Comparison of ENCODE assay signal across 12 cellular contexts in the genomic region with DNA sequence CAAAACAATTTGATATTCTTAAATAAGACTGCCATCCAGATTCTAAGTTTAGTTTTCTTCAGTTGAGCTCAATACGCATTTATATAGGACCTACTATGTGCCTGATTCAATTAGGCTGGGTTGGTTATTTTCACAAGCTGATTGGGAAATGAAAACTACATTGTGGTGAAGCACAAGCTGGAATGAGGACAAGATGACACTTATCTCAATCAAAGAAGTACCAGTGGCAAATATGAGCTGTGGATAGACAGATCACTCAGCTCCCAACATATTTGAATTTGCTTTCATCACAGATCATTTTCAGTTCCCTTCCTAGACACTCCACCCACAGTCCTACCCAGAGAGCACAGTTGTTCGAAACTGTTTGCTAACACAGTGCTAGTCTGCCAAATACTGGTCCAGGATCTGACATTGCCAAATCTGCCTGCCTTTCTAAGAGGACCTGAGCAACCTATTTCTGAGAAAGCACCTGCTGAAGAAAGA.
DNase-seq lines count a peak whose midpoint lies in the region; ATAC-seq and TF ChIP-seq lines count a peak whose summit lies in the region.
"Had no signal": no experiment of that assay in that cellular context is flagged by ENCODE, and none has a peak within 500 bp of the region (broad histone marks: within the 10 kb centered on the region; RNA-seq: fewer than 3 reads in every experiment).

No MANE protein-coding gene starts in this region.

- TF ChIP-seq POLR2A in upper lobe of left lung (IDR thresholded peaks at IDR 0.05): no peak

- TF ChIP-seq CTCF in fibroblast of the aortic adventitia (IDR thresholded peaks at IDR 0.05; ENCODE audit: insufficient read depth, low read length) (no peak), upper lobe of left lung (IDR thresholded peaks at IDR 0.05) (no peak)

- H3K27me3 ChIP-seq in upper lobe of left lung: no peaks in the 10 kb centered on the region

- ATAC-seq in GM18870 (IDR thresholded peaks at IDR 0.05; ENCODE audit: unreplicated experiment): peak; percentile 94
- peak; percentile 74 for ATAC-seq in GM21737 (IDR thresholded peaks at IDR 0.05; ENCODE audit: unreplicated experiment)
- peak; percentile 95 for ATAC-seq in HG03378 (IDR thresholded peaks at IDR 0.05; ENCODE audit: unreplicated experiment)
- ATAC-seq in upper lobe of left lung (ENCODE audit: low FRiP score in 2 of 2): no peak
- no peak for ATAC-seq in Right ventricle myocardium superior (ENCODE audit: poor library complexity)
- ATAC-seq: stimulated activated effector memory CD8-positive, alpha-beta T cell treated with anti-CD3 and anti-CD28 coated beads, Interleukin-12 subunit alpha, Interleukin-12 subunit beta, amount 100 ng/mL, for 72 hours had no signal

- no peak for TF ChIP-seq EP300 in upper lobe of left lung (IDR thresholded peaks at IDR 0.05)

- DNase-seq in fibroblast of the aortic adventitia (ENCODE audit: low read depth) (peak; percentile 28), upper lobe of left lung (no peak), Right ventricle myocardium superior (no peak)
- no peak for DNase-seq in activated CD4-positive, alpha-beta T cell treated with anti-CD3 and anti-CD28 coated beads for 48 hours
- no peak for DNase-seq in stimulated activated CD4-positive, alpha-beta T cell treated with anti-CD3 and anti-CD28 coated beads, Interleukin-4, amount 100 ng/mL, for 1 hour
- DNase-seq: NCI-H1105 treated with DMSO at 0.1 percent for 48 hours, SHP77 treated with DMSO at 0.1 percent for 48 hours had no signal

- H3K36me3 ChIP-seq in upper lobe of left lung: no peaks in the 10 kb centered on the region

- no peaks in the 10 kb centered on the region for H3K9me3 ChIP-seq in upper lobe of left lung

- H3K4me3 ChIP-seq in fibroblast of the aortic adventitia (ENCODE audit: low read depth, low read length) (no peak overlapping the region), upper lobe of left lung (no peak overlapping the region)
- H3K4me3 ChIP-seq: skin epidermis had no signal

- H3K27ac ChIP-seq in upper lobe of left lung: no peak overlapping the region
- H3K27ac ChIP-seq: skin epidermis had no signal

- no peaks in the 10 kb centered on the region for H3K4me1 ChIP-seq in upper lobe of left lung

- WGBS in upper lobe of left lung, 2 donors: 67 to 74% methylated on average over 2 of the region's 2 CpGs

- intact Hi-C loops in Right ventricle myocardium superior (cut with DNase I): no loop called here

Comparison
In these comparisons a context has a peak if more than half of its experiments do, and no peak if none do; other contexts are left out.
1. ATAC-seq: peak in GM18870 (single experiment), GM21737 (single experiment) and HG03378 (single experiment); none in upper lobe of left lung (0 of 2) and Right ventricle myocardium superior (single experiment).